13 cellular contexts compared by ENCODE assay signal in the genomic region with DNA sequence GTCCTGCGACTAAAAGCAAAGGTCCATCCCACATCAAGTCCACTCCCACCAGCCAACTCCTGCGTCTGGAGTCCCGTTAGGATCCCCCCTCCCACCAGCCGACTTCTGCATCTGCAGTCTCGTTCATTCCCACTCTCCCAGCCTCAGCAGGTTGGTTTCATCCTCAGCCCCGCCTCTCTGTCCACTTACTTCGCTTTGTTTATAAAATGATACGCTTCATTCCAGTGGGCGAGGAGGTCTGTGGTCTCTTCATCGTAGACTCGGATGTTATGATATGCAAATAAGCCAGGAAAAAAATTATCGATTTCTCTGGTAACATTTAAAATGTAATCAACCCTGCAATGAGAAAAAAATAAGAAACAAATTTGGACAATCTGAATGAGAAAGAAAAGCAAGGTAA. TPM values are rescaled to one million over a fixed set of nuclear protein-coding genes. Genes with fewer than 3 reads are reported as not detected.
DNase-seq lines count a peak whose midpoint lies in the region; ATAC-seq and TF ChIP-seq lines count a peak whose summit lies in the region.
"Had no signal": no experiment of that assay in that cellular context is flagged by ENCODE, and none has a peak within 500 bp of the region (broad histone marks: within the 10 kb centered on the region; RNA-seq: fewer than 3 reads in every experiment).

No MANE protein-coding gene starts in this region.

- no peaks in the 10 kb centered on the region for H3K27me3 ChIP-seq in muscle layer of duodenum (ENCODE audit: low read depth, low read length)
- H3K27me3 ChIP-seq in thoracic aorta (replicated peaks; ENCODE audit: insufficient read depth): no peaks in the 10 kb centered on the region

- peak overlapping the region; percentile 95 for H3K27ac ChIP-seq in muscle layer of duodenum (ENCODE audit: low read length)
- H3K27ac ChIP-seq in thoracic aorta: peak overlapping the region; percentile 83 to 93

- TF ChIP-seq CTCF in chondrocyte (IDR thresholded peaks at IDR 0.05) (no peak), thoracic aorta (IDR thresholded peaks at IDR 0.05) (no peak)

- ATAC-seq in thoracic aorta (ENCODE audit: insufficient number of reproducible peaks, low FRiP score, low read depth) (no peak), GM19467 (IDR thresholded peaks at IDR 0.05; ENCODE audit: unreplicated experiment) (no peak), HG03159 (IDR thresholded peaks at IDR 0.05; ENCODE audit: unreplicated experiment) (no peak)

- H3K36me3 Mint-ChIP-seq in IgD-negative memory B cell (peaks cover 2% of the 10 kb centered on the region), chondrocyte (ENCODE audit: low read depth) (peaks cover 44% of the 10 kb centered on the region)

- peaks cover 31 to 56% of the 10 kb centered on the region in 2 donors for H3K4me1 ChIP-seq in muscle layer of duodenum (ENCODE audit: control insufficient read depth in 1 of 2, insufficient read depth in 2 of 2, low read length in 2 of 2)
- H3K4me1 ChIP-seq in thoracic aorta (ENCODE audit: control insufficient read depth in 1 of 2, low read depth in 2 of 2): peaks cover 36 to 60% of the 10 kb centered on the region in 2 donors

- H3K36me3 ChIP-seq in muscle layer of duodenum (ENCODE audit: control insufficient read depth in 1 of 2, insufficient read depth in 2 of 2, low read length in 2 of 2): peaks cover 43 to 58% of the 10 kb centered on the region in 2 donors
- peaks cover 29% of the 10 kb centered on the region for H3K36me3 ChIP-seq in thoracic aorta

- H3K27me3 Mint-ChIP-seq in IgD-negative memory B cell: no peaks in the 10 kb centered on the region
- H3K27me3 Mint-ChIP-seq in chondrocyte (ENCODE audit: low read depth): no peaks in the 10 kb centered on the region
- H3K27me3 Mint-ChIP-seq: stimulated activated naive B cell treated with anti-CD40 and anti-IgM and Interleukin-4, amounts not matched to agents 10 μg/mL and 1 μg/mL and 100 μg/mL, for 72 hours had no signal

- H3K4me1 Mint-ChIP-seq in IgD-negative memory B cell: peaks cover 7 to 13% (median 10%) of the 10 kb centered on the region in 3 donors
- peaks cover 63% of the 10 kb centered on the region for H3K4me1 Mint-ChIP-seq in chondrocyte (ENCODE audit: low read depth)

- H3K4me3 Mint-ChIP-seq in IgD-negative memory B cell (no peak overlapping the region), chondrocyte (ENCODE audit: unreplicated experiment) (peak overlapping the region; percentile 13)

- H3K27ac Mint-ChIP-seq in IgD-negative memory B cell (peak overlapping the region in 2 of 3 donors; percentile 11 to 53), chondrocyte (ENCODE audit: unreplicated experiment) (peak overlapping the region; percentile 99)

- DNase-seq in chondrocyte (ENCODE audit: low spot score) (peak; percentile 40), thoracic aorta (ENCODE audit: low spot score) (no peak), NCI-H187 treated with DMSO at 0.1 percent for 48 hours (lab: John Stamatoyannopoulos, UW) (no peak)
- DNase-seq: activated gamma-delta T cell; anterior cingulate cortex; effector CD8-positive, alpha-beta T cell; foreskin fibroblast had no signal

- H3K9me3 ChIP-seq in muscle layer of duodenum (ENCODE audit: control insufficient read depth in 1 of 2, low read length in 2 of 2) (no peaks in the 10 kb centered on the region), thoracic aorta (no peaks in the 10 kb centered on the region)

- H3K9me3 Mint-ChIP-seq in IgD-negative memory B cell: no peaks in the 10 kb centered on the region
- no peaks in the 10 kb centered on the region for H3K9me3 Mint-ChIP-seq in chondrocyte (ENCODE audit: low read depth)

- no peak overlapping the region for H3K4me3 ChIP-seq in muscle layer of duodenum (ENCODE audit: low read depth in 1 of 2, low read length in 2 of 2)
- H3K4me3 ChIP-seq in thoracic aorta: no peak overlapping the region
- H3K4me3 ChIP-seq: skin epidermis had no signal

RNA-seq across cellular contexts. Expression of a gene that starts 56.8 kb away (rescaled TPM):
- polyA plus RNA-seq in IgD-negative memory B cell: 10.3 TPM
- 125 to 138 TPM (median 127 TPM) in 3 replicates for total RNA-seq in chondrocyte
- total RNA-seq in thoracic aorta: 10 to 100 TPM; 25.3 to 57.6 TPM
